Comparison of ENCODE assay signal across 18 cellular contexts in the genomic region with DNA sequence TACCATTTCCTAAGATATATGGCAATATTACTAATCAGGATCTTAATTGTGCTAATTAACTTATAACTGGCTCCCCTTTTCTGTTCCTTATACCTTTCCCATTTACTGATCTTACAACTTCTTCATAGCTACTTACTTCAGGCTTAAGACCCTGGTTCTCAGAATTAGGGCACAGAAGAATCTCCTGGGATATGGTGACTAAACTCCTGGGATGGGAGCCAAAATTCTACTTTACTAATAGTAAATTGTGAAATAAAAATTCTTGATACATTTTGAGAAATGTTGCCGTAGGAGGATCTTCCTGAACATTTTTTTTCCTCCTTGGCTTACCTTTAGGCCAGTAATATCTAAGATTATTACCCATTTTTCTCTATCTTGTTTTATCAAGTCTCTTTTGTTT.
A peak's percentile ranks its signal among the peaks of the same experiment; 100 is the strongest.
DNase-seq lines count a peak whose midpoint lies in the region; ATAC-seq and TF ChIP-seq lines count a peak whose summit lies in the region.
"Had no signal": no experiment of that assay in that cellular context is flagged by ENCODE, and none has a peak within 500 bp of the region (broad histone marks: within the 10 kb centered on the region; RNA-seq: fewer than 3 reads in every experiment).

No MANE protein-coding gene starts in this region.

- peak; percentile 26 for ATAC-seq in foreskin keratinocyte
- ATAC-seq in heart right ventricle: no peak
- no peak for ATAC-seq in HG02678 (IDR thresholded peaks at IDR 0.05; ENCODE audit: unreplicated experiment)
- ATAC-seq: activated CD4-positive, CD25-positive, alpha-beta regulatory T cell treated with anti-CD3 and anti-CD28 coated beads, Interleukin-2, amount 50 U/mL, for 24 hours; stimulated activated naive CD8-positive, alpha-beta T cell treated with anti-CD3 and anti-CD28 coated beads, Interleukin-15, amount 100 ng/mL, for 72 hours had no signal

- no peaks in the 10 kb centered on the region for H3K36me3 ChIP-seq in heart right ventricle

- 23 to 47% methylated on average over 1 of the region's 1 CpG for WGBS in heart right ventricle, 2 donors

- peaks cover 0 to 11% (median 3%) of the 10 kb centered on the region in 11 donors for H3K9me3 ChIP-seq in heart right ventricle
- H3K9me3 ChIP-seq: Caco-2 had no signal

- H3K4me3 ChIP-seq in astrocyte of the cerebellum (ENCODE audit: low read depth, low read length) (no peak overlapping the region), heart right ventricle (no peak overlapping the region)
- H3K4me3 ChIP-seq: PC-9, smooth muscle cell had no signal

- DNase-seq in A172 (ENCODE audit: low spot score) (peak; percentile 24), HS-27A (ENCODE audit: low read depth) (peak; percentile 53), astrocyte of the cerebellum (ENCODE audit: low read depth) (peak; percentile 69), foreskin keratinocyte (peak; percentile 22 to 49), NCI-H187 (lab: John Stamatoyannopoulos, UW) (no peak), heart right ventricle (no peak), activated T-cell treated with anti-CD3 and anti-CD28 coated beads for 4 hours (no peak)
- DNase-seq: activated naive CD8-positive, alpha-beta T cell treated with anti-CD3 and anti-CD28 coated beads, Interleukin-2, amount 10 ng/mL, durations not matched to agents 7 days and 5 days; Caco-2; KG1; midbrain; NCI-H510A treated with DMSO at 0.1 percent for 48 hours; PC-9; stimulated activated naive CD8-positive, alpha-beta T cell treated with anti-CD3 and anti-CD28 coated beads, Interleukin-15, amount 100 ng/mL, for 72 hours; T-helper 1 cell had no signal

- intact Hi-C loops in heart right ventricle (cut with DNase I): no loop called here

- H3K27me3 ChIP-seq in foreskin keratinocyte: no peaks in the 10 kb centered on the region
- no peaks in the 10 kb centered on the region for H3K27me3 ChIP-seq in heart right ventricle

- H3K27ac ChIP-seq in foreskin keratinocyte (no peak overlapping the region), heart right ventricle (no peak overlapping the region)
- H3K27ac ChIP-seq: PC-9 had no signal

- TF ChIP-seq CTCF in astrocyte of the cerebellum (IDR thresholded peaks at IDR 0.05; ENCODE audit: low read depth, low read length, missing control alignments) (no peak), foreskin keratinocyte (conservative IDR thresholded peaks at IDR 0.05) (no peak), heart right ventricle (IDR thresholded peaks at IDR 0.05) (no peak)

- in situ Hi-C loops in astrocyte of the cerebellum (cut with HindIII; ENCODE audit: low sequenced_read_pairs): no loop called here

- H3K4me1 ChIP-seq in foreskin keratinocyte (no peaks in the 10 kb centered on the region), heart right ventricle (no peaks in the 10 kb centered on the region)
- H3K4me1 ChIP-seq: Caco-2 had no signal

Comparison
In these comparisons a context has a peak if more than half of its experiments do, and no peak if none do; other contexts are left out.
1. DNase-seq: peak in A172 (single experiment), HS-27A (single experiment), astrocyte of the cerebellum (single experiment) and foreskin keratinocyte (2 of 2); none in NCI-H187 (0 of 2), heart right ventricle (0 of 2) and activated T-cell treated with anti-CD3 and anti-CD28 coated beads for 4 hours (single experiment).